Comparison of ENCODE assay signal across 15 cellular contexts in the genomic region with DNA sequence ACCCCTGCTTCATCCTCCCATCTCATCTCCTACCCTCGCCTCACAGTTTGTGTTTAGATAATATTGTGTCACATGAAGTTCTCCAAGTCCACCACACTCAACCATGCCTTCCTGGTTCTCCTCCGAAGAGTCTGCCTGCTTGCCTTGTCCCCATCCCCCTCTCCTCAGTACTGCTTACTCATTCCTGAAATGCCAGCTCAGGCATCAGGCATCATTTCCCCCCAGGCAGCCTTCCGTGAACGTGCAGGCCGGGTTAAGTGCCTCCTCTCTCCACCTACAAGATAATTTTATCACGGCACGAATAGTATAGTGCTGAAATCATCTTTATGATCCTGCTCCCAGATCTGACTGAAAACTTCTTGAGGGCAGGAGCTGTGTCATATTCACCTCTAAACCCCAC. TPM values are rescaled to one million over a fixed set of nuclear protein-coding genes. Genes with fewer than 3 reads are reported as not detected.
DNase-seq lines count a peak whose midpoint lies in the region; ATAC-seq and TF ChIP-seq lines count a peak whose summit lies in the region.
"Had no signal": no experiment of that assay in that cellular context is flagged by ENCODE, and none has a peak within 500 bp of the region (broad histone marks: within the 10 kb centered on the region; RNA-seq: fewer than 3 reads in every experiment).

No MANE protein-coding gene starts in this region.

- H3K27ac ChIP-seq in mammary epithelial cell (ENCODE audit: insufficient read depth, low read depth, low read length) (peak overlapping the region; percentile 41), Peyer's patch (no peak overlapping the region)
- H3K27ac ChIP-seq: HL-60 had no signal

- peaks cover 29% of the 10 kb centered on the region for H3K4me1 ChIP-seq in Caco-2
- H3K4me1 ChIP-seq in mammary epithelial cell (ENCODE audit: insufficient read depth, low read length): peaks cover 12% of the 10 kb centered on the region
- H3K4me1 ChIP-seq in Peyer's patch: peaks cover 0 to 5% (median 0%) of the 10 kb centered on the region in 4 donors

- no peak overlapping the region for H3K4me2 ChIP-seq in mammary epithelial cell (ENCODE audit: insufficient read depth, low read depth, low read length)

- H3K4me3 Mint-ChIP-seq in Caco-2 (ENCODE audit: unreplicated experiment): no peak overlapping the region
- H3K4me3 Mint-ChIP-seq: activated naive CD4-positive, alpha-beta T cell treated with anti-CD3 and anti-CD28 coated beads, Interleukin-2, amount 10 ng/mL, durations not matched to agents 7 days and 5 days; central memory CD8-positive, alpha-beta T cell had no signal

- 15% methylated on average over 7 of the region's 7 CpGs for WGBS in mammary epithelial cell (ENCODE audit: low coverage, missing lambda C conversion rate)

- H4K20me1 ChIP-seq in mammary epithelial cell (ENCODE audit: insufficient read depth, low read length): no peaks in the 10 kb centered on the region

- no peaks in the 10 kb centered on the region for H3K27me3 Mint-ChIP-seq in Caco-2 (ENCODE audit: insufficient read depth, unreplicated experiment)
- H3K27me3 Mint-ChIP-seq: activated naive CD4-positive, alpha-beta T cell treated with anti-CD3 and anti-CD28 coated beads, Interleukin-2, amount 10 ng/mL, durations not matched to agents 7 days and 5 days; central memory CD8-positive, alpha-beta T cell had no signal

- H3K4me3 ChIP-seq in Caco-2 (ENCODE audit: low read depth, low read length): no peak overlapping the region
- H3K4me3 ChIP-seq in mammary epithelial cell (replicated peaks in 1 of 3; ENCODE audit: insufficient read depth in 1 of 3, low read depth in 2 of 3, low read length in 3 of 3): no peak overlapping the region
- no peak overlapping the region for H3K4me3 ChIP-seq in Peyer's patch

- TF ChIP-seq CTCF in Caco-2 (IDR thresholded peaks at IDR 0.05; ENCODE audit: insufficient read depth in 1 of 2, low read depth in 1 of 2, low read length in 1 of 2, severe bottlenecking in 1 of 2, unreplicated experiment in 1 of 2): no peak
- no peak for TF ChIP-seq CTCF in mammary epithelial cell (conservative IDR thresholded peaks at IDR 0.05 in 1 of 2, IDR thresholded peaks at IDR 0.05 in 1 of 2; ENCODE audit: extremely low read depth in 1 of 2, insufficient read depth in 1 of 2, low read depth in 1 of 2, low read length in 2 of 2)
- TF ChIP-seq CTCF in GM13977 (IDR thresholded peaks at IDR 0.05; ENCODE audit: extremely low read depth, insufficient read depth, missing control alignments): no peak
- no peak for TF ChIP-seq CTCF in Peyer's patch (IDR thresholded peaks at IDR 0.05)

- peak overlapping the region; percentile 20 for H3K27ac Mint-ChIP-seq in Caco-2 (ENCODE audit: unreplicated experiment)
- H3K27ac Mint-ChIP-seq: activated naive CD4-positive, alpha-beta T cell treated with anti-CD3 and anti-CD28 coated beads, Interleukin-2, amount 10 ng/mL, durations not matched to agents 7 days and 5 days had no signal

- POLR2A ChIA-PET in Caco-2 (lab: Charles Lee): interaction anchor here (0.5 kb wide), 1 partner anchor 11 kb away, joined by 3 read pairs; no protein-coding TSS in a partner anchor

- H3K9me3 ChIP-seq in Caco-2: 0 out of 2 replicates have a peak, but pooled peaks cover 5% of the 10 kb centered on the region
- H3K9me3 ChIP-seq in mammary epithelial cell (replicated peaks; ENCODE audit: insufficient read depth, low read length): peaks cover 13% of the 10 kb centered on the region
- no peaks in the 10 kb centered on the region for H3K9me3 ChIP-seq in Peyer's patch

- H3K27me3 ChIP-seq in Caco-2 (replicated peaks; ENCODE audit: control insufficient read depth, insufficient read depth, low read length) (no peaks in the 10 kb centered on the region), mammary epithelial cell (ENCODE audit: insufficient read depth, low read length) (no peaks in the 10 kb centered on the region), Peyer's patch (no peaks in the 10 kb centered on the region)

- no peak for TF ChIP-seq POLR2A in Peyer's patch (IDR thresholded peaks at IDR 0.05)

- H3K4me1 Mint-ChIP-seq in Caco-2 (ENCODE audit: low read depth, unreplicated experiment): peaks cover 18% of the 10 kb centered on the region
- H3K4me1 Mint-ChIP-seq: activated naive CD4-positive, alpha-beta T cell treated with anti-CD3 and anti-CD28 coated beads, Interleukin-2, amount 10 ng/mL, durations not matched to agents 7 days and 5 days; central memory CD8-positive, alpha-beta T cell had no signal

- no peak overlapping the region for H3K9ac ChIP-seq in mammary epithelial cell (ENCODE audit: insufficient read depth, low read length)

- H3K36me3 ChIP-seq in Caco-2 (ENCODE audit: control insufficient read depth, insufficient read depth, low read length) (no peaks in the 10 kb centered on the region), mammary epithelial cell (ENCODE audit: insufficient read depth, low read length) (no peaks in the 10 kb centered on the region), Peyer's patch (no peaks in the 10 kb centered on the region)

- peak overlapping the region; percentile 76 for H2AFZ ChIP-seq in mammary epithelial cell (ENCODE audit: low read depth, low read length)

- ATAC-seq in GM19351 (IDR thresholded peaks at IDR 0.05; ENCODE audit: unreplicated experiment): no peak
- ATAC-seq: Right ventricle myocardium inferior had no signal

- in situ Hi-C loops in mammary epithelial cell (cut with MboI; ENCODE audit: low sequenced_read_pairs in 2 of 2) (no loop called here), GM13977 (cut with MboI; ENCODE audit: low pct_unique_long_range_greater_than_20kb, low sequenced_read_pairs, unreplicated experiment) (no loop called here)

- CTCF ChIA-PET in Caco-2 (lab: Charles Lee) (interaction anchor here (0.7 kb wide), 1 partner anchor 10 kb away, joined by 3 read pairs; no protein-coding TSS in a partner anchor), mammary epithelial cell (lab: Charles Lee; ENCODE audit: low non-redundant PET) (no interaction called here)

- no peaks in the 10 kb centered on the region for H3K79me2 ChIP-seq in mammary epithelial cell (ENCODE audit: insufficient read depth, low read length)

- DNase-seq in Caco-2 (peak in 1 of 2 experiments; percentile 45), NCI-H226 (peak; percentile 62), mammary epithelial cell (peak; percentile 85), kidney glomerular epithelial cell (lab: John Stamatoyannopoulos, UW) (peak; percentile 90), GM13977 (ENCODE audit: low spot score) (no peak), Peyer's patch (no peak)
- DNase-seq in stimulated activated naive CD4-positive, alpha-beta T cell (lab: John Stamatoyannopoulos, UW): no peak
- DNase-seq: activated naive CD4-positive, alpha-beta T cell treated with anti-CD3 and anti-CD28 coated beads, Interleukin-2, amount 10 ng/mL, durations not matched to agents 7 days and 5 days; DMS153; GOT3; stimulated activated CD4-positive, alpha-beta T cell treated with anti-CD3 and anti-CD28 coated beads, Interleukin-2, amount 100 ng/mL, for 24 hours had no signal

- intact Hi-C loops in Caco-2 (cut with micrococcal nuclease; ENCODE audit: unreplicated experiment): no loop called here
- intact Hi-C loops in mammary epithelial cell (cut with micrococcal nuclease): no loop called here

- H3K9me3 Mint-ChIP-seq in Caco-2 (ENCODE audit: unreplicated experiment): peaks cover 27% of the 10 kb centered on the region

- BruUV-seq in Caco-2 (replicated peaks; lab: Mats Ljungman, UMichigan): no TSS peak
- no TSS peak for BruUV-seq in mammary epithelial cell (replicated peaks; lab: Mats Ljungman, UMichigan)

- dilution Hi-C loops in mammary epithelial cell (cut with HindIII; ENCODE audit: low sequenced_read_pairs): no loop called here

- H3K36me3 Mint-ChIP-seq in Caco-2 (ENCODE audit: insufficient read depth, unreplicated experiment): no peaks in the 10 kb centered on the region
- H3K36me3 Mint-ChIP-seq: activated naive CD4-positive, alpha-beta T cell treated with anti-CD3 and anti-CD28 coated beads, Interleukin-2, amount 10 ng/mL, durations not matched to agents 7 days and 5 days had no signal

RNA-seq across cellular contexts. Expression of gene BMP2, which starts 48.8 kb away (rescaled TPM):
- total RNA-seq in Caco-2 (2022): 24.3 and 27.3 TPM in 2 replicates
- total RNA-seq in mammary epithelial cell: 10 to 100 TPM in 1 of 2 donors, 1 to 10 TPM in 1; 2.0 to 11.8 TPM
- polyA plus RNA-seq in mammary epithelial cell: 4.3 TPM
- 3.7 TPM for polyA minus RNA-seq in mammary epithelial cell
- total RNA-seq in Peyer's patch: 10 to 100 TPM; 16.5 to 29.8 (median 28.4) TPM

Comparison
In these comparisons a context has a peak if more than half of its experiments do, and no peak if none do; other contexts are left out.
1. DNase-seq: peak in NCI-H226 (single experiment), mammary epithelial cell (single experiment) and kidney glomerular epithelial cell (single experiment); none in GM13977 (single experiment), stimulated activated naive CD4-positive, alpha-beta T cell (0 of 6) and Peyer's patch (0 of 3).